ENCODE assay signal across 10 cellular contexts in the genomic region with DNA sequence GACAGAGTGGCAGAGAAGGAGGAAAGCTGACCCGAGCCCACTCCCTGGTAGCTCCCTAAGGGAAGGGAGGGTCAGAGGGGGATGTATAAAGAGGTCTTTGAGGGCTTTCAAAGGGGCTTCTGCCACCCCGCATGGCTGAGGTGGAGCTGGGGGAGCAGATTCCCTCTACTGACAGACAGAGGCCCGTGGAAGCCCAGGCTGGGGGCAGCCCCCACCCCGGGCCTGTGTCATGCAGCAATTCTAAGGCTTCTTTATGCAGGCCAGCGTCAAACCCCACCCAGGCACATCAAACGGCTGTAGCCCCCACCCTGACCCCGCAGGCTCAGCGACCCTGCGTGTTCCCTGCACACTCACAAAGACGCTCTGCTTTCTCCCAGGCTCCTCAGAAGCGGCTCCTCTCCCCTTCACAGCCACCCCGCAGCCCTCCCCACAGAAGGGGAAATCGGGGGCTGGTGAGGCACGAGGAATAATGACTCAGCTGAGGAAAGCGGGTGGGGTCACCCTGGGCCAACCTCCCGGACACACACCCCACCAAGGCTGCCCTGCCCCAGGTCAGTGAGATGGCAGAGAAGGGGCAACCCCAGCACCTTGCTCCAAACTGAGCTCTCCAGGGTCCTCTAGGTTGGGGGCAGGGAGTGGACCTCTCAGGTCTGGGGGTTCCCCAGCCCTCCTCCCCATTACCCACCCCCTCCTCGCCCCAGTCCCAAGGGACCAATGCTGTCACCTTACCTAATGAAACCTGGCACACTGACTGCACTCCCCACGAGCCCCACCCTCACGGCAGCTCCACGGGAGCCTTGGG. TPM values are rescaled to one million over a fixed set of nuclear protein-coding genes. Genes with fewer than 3 reads are reported as not detected.
A peak's percentile ranks its signal among the peaks of the same experiment; 100 is the strongest.
DNase-seq lines count a peak whose midpoint lies in the region; ATAC-seq and TF ChIP-seq lines count a peak whose summit lies in the region.
"Had no signal": no experiment of that assay in that cellular context is flagged by ENCODE, and none has a peak within 500 bp of the region (broad histone marks: within the 10 kb centered on the region; RNA-seq: fewer than 3 reads in every experiment).

No MANE protein-coding gene starts in this region.

- peak overlapping the region; percentile 45 for H4K8ac ChIP-seq in neuronal stem cell (ENCODE audit: low read depth, low read length)

- H3K27me3 Mint-ChIP-seq in activated naive CD4-positive, alpha-beta T cell treated with anti-CD3 and anti-CD28 coated beads for 36 hours (ENCODE audit: low read depth): peaks cover 15% of the 10 kb centered on the region

- TF ChIP-seq CTCF in GM13976 (IDR thresholded peaks at IDR 0.05; ENCODE audit: borderline replicate concordance, control extremely low read depth, extremely low read depth, insufficient read depth, missing control alignments): no peak

- H2BK120ac ChIP-seq in neuronal stem cell (ENCODE audit: low read depth, low read length): peak overlapping the region; percentile 84

- H3K4me2 ChIP-seq in neuronal stem cell (ENCODE audit: insufficient read depth, low read length, poor library complexity, severe bottlenecking): peak overlapping the region; percentile 70

- no peaks in the 10 kb centered on the region for H3K36me3 ChIP-seq in neuronal stem cell (replicated peaks in 1 of 2; ENCODE audit: control insufficient read depth in 2 of 2, insufficient read depth in 2 of 2, low read length in 2 of 2)

- peaks cover 41 to 50% of the 10 kb centered on the region in 2 donors for H3K4me1 ChIP-seq in neuronal stem cell (ENCODE audit: control insufficient read depth in 2 of 2, insufficient read depth in 1 of 2, low read depth in 1 of 2, low read length in 2 of 2)

- H3K4ac ChIP-seq in neuronal stem cell (ENCODE audit: low read length): peak overlapping the region; percentile 96

- ATAC-seq in HG02759 (IDR thresholded peaks at IDR 0.05; ENCODE audit: unreplicated experiment): peak; percentile 47
- ATAC-seq: activated T-helper 17 cell treated with anti-CD3 and anti-CD28 coated beads, Interleukin-2, amount 50 U/mL, for 72 hours had no signal

- H3K27ac ChIP-seq in caudate nucleus (ENCODE audit: low read depth, low read length): peak overlapping the region; percentile 86
- peak overlapping the region; percentile 98 for H3K27ac ChIP-seq in neuronal stem cell (replicated peaks; ENCODE audit: low read length)
- H3K27ac ChIP-seq: testis had no signal

- H3K9me3 Mint-ChIP-seq in activated naive CD4-positive, alpha-beta T cell treated with anti-CD3 and anti-CD28 coated beads for 36 hours: no peaks in the 10 kb centered on the region
- H3K9me3 Mint-ChIP-seq: activated T-helper 17 cell treated with anti-CD3 and anti-CD28 coated beads, Interleukin-2, amount 50 U/mL, for 72 hours had no signal

- H3K9ac ChIP-seq in neuronal stem cell (ENCODE audit: low read depth, low read length, poor library complexity): peak overlapping the region; percentile 9

- H3K36me3 Mint-ChIP-seq in activated naive CD4-positive, alpha-beta T cell treated with anti-CD3 and anti-CD28 coated beads for 36 hours (ENCODE audit: low read depth): no peaks in the 10 kb centered on the region

- no CpG with 5 or more reads among the region's 20 CpGs for WGBS in neuronal stem cell (ENCODE audit: extremely low coverage in 2 of 2, insufficient read length in 2 of 2, insufficient replicate concordance in 1 of 2), 2 donors

- no peak overlapping the region for H3K27ac Mint-ChIP-seq in activated naive CD4-positive, alpha-beta T cell treated with anti-CD3 and anti-CD28 coated beads for 36 hours
- H3K27ac Mint-ChIP-seq: activated T-helper 17 cell treated with anti-CD3 and anti-CD28 coated beads, Interleukin-2, amount 50 U/mL, for 72 hours had no signal

- H2BK5ac ChIP-seq in neuronal stem cell (ENCODE audit: low read length): peak overlapping the region; percentile 96

- no peak overlapping the region for H3K4me3 Mint-ChIP-seq in activated naive CD4-positive, alpha-beta T cell treated with anti-CD3 and anti-CD28 coated beads for 36 hours
- H3K4me3 Mint-ChIP-seq: activated T-helper 17 cell treated with anti-CD3 and anti-CD28 coated beads, Interleukin-2, amount 50 U/mL, for 72 hours had no signal

- in situ Hi-C loops in GM13976 (cut with MboI; ENCODE audit: low sequenced_read_pairs, unreplicated experiment): no loop called here

- H3K79me1 ChIP-seq in neuronal stem cell (ENCODE audit: low read depth, low read length): peaks cover 4% of the 10 kb centered on the region

- DNase-seq in GM13976 (ENCODE audit: low spot score) (peak; percentile 77), caudate nucleus (lab: John Stamatoyannopoulos, UW) (peak in 30 of 61 donors; percentile 25 to 64 (median 47)), neuronal stem cell (ENCODE audit: low spot score) (no peak), 8988T (no peak), NCI-H2107 (lab: John Stamatoyannopoulos, UW) (no peak), NAMALWA (ENCODE audit: low spot score) (no peak)
- DNase-seq in activated naive CD4-positive, alpha-beta T cell treated with anti-CD3 and anti-CD28 coated beads for 36 hours: no peak
- DNase-seq: testis had no signal

- intact Hi-C loops in activated naive CD4-positive, alpha-beta T cell treated with anti-CD3 and anti-CD28 coated beads for 36 hours (cut with micrococcal nuclease): no loop called here

- CTCF ChIA-PET in activated naive CD4-positive, alpha-beta T cell treated with anti-CD3 and anti-CD28 coated beads for 36 hours (lab: Charles Lee): interaction anchor here (0.6 to 3.5 kb wide), 5 partner anchors 11 to 922 kb away, joined by 3 to 20 read pairs (median 3); no protein-coding TSS in a partner anchor

- H3K14ac ChIP-seq in neuronal stem cell (ENCODE audit: low read length): peak overlapping the region; percentile 63

- no peaks in the 10 kb centered on the region for H3K9me3 ChIP-seq in neuronal stem cell (replicated peaks in 1 of 2; ENCODE audit: control insufficient read depth in 2 of 2, insufficient read depth in 1 of 2, low read depth in 1 of 2, low read length in 2 of 2)
- H3K9me3 ChIP-seq: testis had no signal

- peak overlapping the region in 1 of 2 donors; percentile 7 for H3K4me3 ChIP-seq in neuronal stem cell (ENCODE audit: low read length in 2 of 2)
- H3K4me3 ChIP-seq: testis had no signal

- H2AK5ac ChIP-seq in neuronal stem cell (ENCODE audit: low read depth, low read length): peak overlapping the region; percentile 54

- H2BK12ac ChIP-seq in neuronal stem cell (ENCODE audit: low read length): peak overlapping the region; percentile 98

- no peaks in the 10 kb centered on the region for H3K4me1 Mint-ChIP-seq in activated naive CD4-positive, alpha-beta T cell treated with anti-CD3 and anti-CD28 coated beads for 36 hours (ENCODE audit: low read depth)
- H3K4me1 Mint-ChIP-seq: activated T-helper 17 cell treated with anti-CD3 and anti-CD28 coated beads, Interleukin-2, amount 50 U/mL, for 72 hours had no signal

- H3K27me3 ChIP-seq in neuronal stem cell (ENCODE audit: control insufficient read depth in 3 of 3, insufficient read depth in 3 of 3, low read depth in 1 of 3, low read length in 3 of 3): no peaks in the 10 kb centered on the region
- H3K27me3 ChIP-seq: testis had no signal

- peak overlapping the region; percentile 14 for H3K23ac ChIP-seq in neuronal stem cell (ENCODE audit: low read depth, low read length, poor library complexity)

- peak overlapping the region; percentile 93 for H3K18ac ChIP-seq in neuronal stem cell (ENCODE audit: low read length)

- H2BK15ac ChIP-seq in neuronal stem cell (ENCODE audit: low read length): peak overlapping the region; percentile 23

- peak overlapping the region; percentile 81 for H2AFZ ChIP-seq in neuronal stem cell (ENCODE audit: low read length)

- H4K91ac ChIP-seq in neuronal stem cell (ENCODE audit: low read depth, low read length, poor library complexity): peak overlapping the region; percentile 98

RNA-seq across cellular contexts. Expression of a gene that starts 10.8 kb away (rescaled TPM):
- 8.4 TPM for polyA plus RNA-seq in neuronal stem cell (2013, experiment 1 of 2)
- polyA plus RNA-seq in neuronal stem cell (2013, experiment 2 of 2): 8.6 TPM
- total RNA-seq in activated naive CD4-positive, alpha-beta T cell treated with anti-CD3 and anti-CD28 coated beads for 36 hours: under 1 TPM; 0.15 to 0.26 TPM

RNA-seq across cellular contexts. Expression of a gene that starts 37.7 kb away (rescaled TPM):
- 15.5 TPM for polyA plus RNA-seq in neuronal stem cell (2013, experiment 1 of 2)
- polyA plus RNA-seq in neuronal stem cell (2013, experiment 2 of 2): 15.7 TPM
- 10 to 100 TPM; 60.5 to 62.4 TPM for total RNA-seq in activated naive CD4-positive, alpha-beta T cell treated with anti-CD3 and anti-CD28 coated beads for 36 hours
